In the genomic region with DNA sequence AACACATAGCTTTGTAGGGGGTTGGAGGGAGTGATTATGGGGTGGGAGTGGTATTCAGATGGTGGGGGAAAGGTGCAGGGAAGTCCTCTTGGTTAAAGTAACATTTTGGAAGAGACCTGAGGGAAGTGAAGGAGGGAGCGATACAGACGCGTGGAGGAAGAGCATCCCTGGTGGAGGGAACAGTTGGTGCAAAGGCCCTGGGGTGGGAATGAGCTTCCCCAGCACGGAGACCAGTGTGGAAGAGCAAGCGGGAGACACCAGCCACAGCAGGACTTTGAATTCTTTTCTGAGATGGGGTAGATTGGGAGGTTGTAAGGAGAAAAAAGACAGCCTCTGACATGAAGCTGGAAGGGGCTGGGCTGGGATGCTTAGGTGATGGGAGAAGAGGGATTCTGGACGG, we compare ENCODE assay signal across 9 cellular contexts. TPM values are rescaled to one million over a fixed set of nuclear protein-coding genes. Genes with fewer than 3 reads are reported as not detected.
DNase-seq lines count a peak whose midpoint lies in the region; TF ChIP-seq lines count a peak whose summit lies in the region.
"Had no signal": no experiment of that assay in that cellular context is flagged by ENCODE, and none has a peak within 500 bp of the region (broad histone marks: within the 10 kb centered on the region; RNA-seq: fewer than 3 reads in every experiment).

No MANE protein-coding gene starts in this region.

- peaks cover 14% of the 10 kb centered on the region for H3K36me3 Mint-ChIP-seq in nephron (ENCODE audit: low read depth)

- POLR2A ChIA-PET in AG04450 (lab: Yijun Ruan, JAX) = interaction anchor here (1.0 kb wide), 1 partner anchor 21 kb away, joined by 3 read pairs; no protein-coding TSS in a partner anchor
- POLR2A ChIA-PET in GM10248 (lab: Yijun Ruan, JAX) = no interaction called here

- DNase-seq in AG04450 (ENCODE audit: low read depth, low spot score) (no peak), GM10248 (ENCODE audit: extremely low spot score) (no peak), GM19238 (ENCODE audit: insufficient read length, low spot score) (no peak), DMS153 treated with DMSO at 0.1 percent for 48 hours (lab: John Stamatoyannopoulos, UW; ENCODE audit: unreplicated experiment) (no peak), 8988T (no peak)
- DNase-seq in effector memory CD4-positive, alpha-beta T cell = no peak

- H3K36me3 ChIP-seq in HUES48 (ENCODE audit: control insufficient read depth, insufficient read depth, low read length) = peaks cover 10% of the 10 kb centered on the region
- peaks cover 6% of the 10 kb centered on the region for H3K36me3 ChIP-seq in effector memory CD4-positive, alpha-beta T cell (ENCODE audit: control insufficient read depth, insufficient read depth, low read length)

- H3K9ac ChIP-seq in HUES48 (ENCODE audit: low read depth, low read length) = no peak overlapping the region
- H3K9ac ChIP-seq: parathyroid adenoma had no signal

- TF ChIP-seq CTCF in AG04450 (IDR thresholded peaks at IDR 0.05; ENCODE audit: low read depth, low read length) = no peak
- no peak for TF ChIP-seq CTCF in nephron (IDR thresholded peaks at IDR 0.05; ENCODE audit: unreplicated experiment in 3 of 3)
- TF ChIP-seq CTCF in GM10248 (IDR thresholded peaks at IDR 0.05; ENCODE audit: control extremely low read depth, extremely low read depth, low read depth, missing control alignments) = no peak

- peaks cover 40% of the 10 kb centered on the region for H3K4me1 ChIP-seq in HUES48 (ENCODE audit: control insufficient read depth, insufficient read depth, low read length)
- H3K4me1 ChIP-seq in effector memory CD4-positive, alpha-beta T cell (ENCODE audit: control insufficient read depth, insufficient read depth, low read length, poor library complexity, severe bottlenecking) = peaks cover 12% of the 10 kb centered on the region
- H3K4me1 ChIP-seq: parathyroid adenoma had no signal

- H3K9me3 ChIP-seq in AG04450 (ENCODE audit: control insufficient read depth, insufficient read depth, low read length) (no peaks in the 10 kb centered on the region; the same call in 1 of the 2 replicates), HUES48 (ENCODE audit: control insufficient read depth, insufficient read depth, low read length) (no peaks in the 10 kb centered on the region)
- no peaks in the 10 kb centered on the region for H3K9me3 ChIP-seq in effector memory CD4-positive, alpha-beta T cell (ENCODE audit: control insufficient read depth, low read length)

- H3K4me3 Mint-ChIP-seq in nephron = peak overlapping the region; percentile 77 to 82 (median 81)

- H3K27ac ChIP-seq in AG04450 (ENCODE audit: low read depth, low read length) = peak overlapping the region; percentile 73
- peak overlapping the region; percentile 81 for H3K27ac ChIP-seq in HUES48 (ENCODE audit: low read depth, low read length)
- no peak overlapping the region for H3K27ac ChIP-seq in effector memory CD4-positive, alpha-beta T cell (ENCODE audit: insufficient read depth, low read length, poor library complexity, severe bottlenecking)
- H3K27ac ChIP-seq: parathyroid adenoma had no signal

- CTCF ChIA-PET in AG04450 (lab: Charles Lee) = interaction anchor here (0.9 kb wide), 1 partner anchor 280 kb away, joined by 4 read pairs; no protein-coding TSS in a partner anchor
- CTCF ChIA-PET in GM10248 (lab: Yijun Ruan, JAX) = no interaction called here

- no peaks in the 10 kb centered on the region for H3K9me3 Mint-ChIP-seq in nephron

- H3K27me3 Mint-ChIP-seq in nephron (ENCODE audit: low read depth) = peaks cover 6% of the 10 kb centered on the region

- peaks cover 74% of the 10 kb centered on the region for H3K4me1 Mint-ChIP-seq in nephron

- H3K27ac Mint-ChIP-seq in nephron = peak overlapping the region; percentile 88 to 95 (median 93)

- H3K27me3 ChIP-seq in AG04450 (ENCODE audit: control insufficient read depth, insufficient read depth, low read length) (no peaks in the 10 kb centered on the region), HUES48 (ENCODE audit: control insufficient read depth, insufficient read depth, low read length) (no peaks in the 10 kb centered on the region; the same call in 1 of the 2 replicates)
- H3K27me3 ChIP-seq in effector memory CD4-positive, alpha-beta T cell (replicated peaks; ENCODE audit: control insufficient read depth, insufficient read depth, low read length, poor library complexity, severe bottlenecking) = no peaks in the 10 kb centered on the region

- H3K4me3 ChIP-seq in AG04450 (ENCODE audit: low read depth, low read length) (peak overlapping the region; percentile 35; the same call in 1 of the 2 replicates), HUES48 (ENCODE audit: low read depth, low read length) (peak overlapping the region; percentile 57)
- peak overlapping the region; percentile 28 for H3K4me3 ChIP-seq in effector memory CD4-positive, alpha-beta T cell (ENCODE audit: insufficient read depth, low read depth, low read length, poor library complexity, severe bottlenecking)

RNA-seq across cellular contexts. Expression of a gene that starts 23.5 kb away (rescaled TPM):
- 42.3 and 50.5 TPM in 2 replicates for polyA plus RNA-seq in AG04450 (2011; rRNA removed)
- polyA minus RNA-seq in AG04450 (2011; rRNA and poly(A)+ RNA removed) = 158 and 213 TPM in 2 replicates

RNA-seq across cellular contexts. Expression of a gene that starts 49.4 kb away (rescaled TPM):
- polyA plus RNA-seq in AG04450 (2011; rRNA removed) = not detected in 2 replicates
- polyA minus RNA-seq in AG04450 (2011; rRNA and poly(A)+ RNA removed) = not detected in 2 replicates
